ENCODE assay signal across 20 cellular contexts in the genomic region with DNA sequence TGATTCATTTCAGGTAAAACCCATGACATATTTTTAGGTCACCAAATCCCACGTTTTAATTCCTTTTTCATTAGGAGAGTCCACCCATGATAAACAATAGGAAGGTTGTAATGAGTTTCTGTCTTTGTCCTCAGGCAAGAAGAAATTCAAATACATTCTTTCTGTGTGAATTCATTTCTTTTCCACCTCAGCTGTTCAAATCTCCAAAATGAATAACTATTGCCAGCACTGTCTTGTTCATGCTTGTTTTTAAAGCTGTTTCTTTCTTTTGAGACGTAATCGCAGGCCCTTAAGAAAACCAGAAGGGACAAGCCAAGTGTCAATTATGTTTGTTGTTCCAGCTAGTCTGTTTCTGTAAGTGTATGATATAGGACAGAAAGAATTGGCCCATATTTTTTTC. TPM values are rescaled to one million over a fixed set of nuclear protein-coding genes. Genes with fewer than 3 reads are reported as not detected.
A peak's percentile ranks its signal among the peaks of the same experiment; 100 is the strongest.
DNase-seq lines count a peak whose midpoint lies in the region; ATAC-seq and TF ChIP-seq lines count a peak whose summit lies in the region.
"Had no signal": no experiment of that assay in that cellular context is flagged by ENCODE, and none has a peak within 500 bp of the region (broad histone marks: within the 10 kb centered on the region; RNA-seq: fewer than 3 reads in every experiment).

No MANE protein-coding gene starts in this region.

- TF ChIP-seq CTCF in foreskin keratinocyte (conservative IDR thresholded peaks at IDR 0.05) (no peak), suprapubic skin (IDR thresholded peaks at IDR 0.05) (no peak), PC-3 (conservative IDR thresholded peaks at IDR 0.05; ENCODE audit: low read depth, low read length) (no peak)

- DNase-seq in SK-MEL-5 (ENCODE audit: low read depth, low spot score) (peak; percentile 28), dedifferentiated amniotic fluid mesenchymal stem cell (ENCODE audit: extremely low spot score) (peak; percentile 17), foreskin keratinocyte (peak; percentile 94 to 96), suprapubic skin (ENCODE audit: low spot score in 2 of 2) (no peak), occipital lobe (lab: John Stamatoyannopoulos, UW) (no peak), iPS-NIHi7 (ENCODE audit: extremely low spot score) (no peak), PC-3 (no peak)
- DNase-seq: Caco-2; DMS153; MM.1S; NCI-H1092 treated with DMSO at 0.1 percent for 48 hours; NCI-H2107; NCI-H69; NK-92 treated with Interleukin-12 subunit alpha and Interleukin-12 subunit beta, amount 100 ng/mL, for 24 hours had no signal

- H3K27ac ChIP-seq in foreskin keratinocyte (peak overlapping the region; percentile 93), suprapubic skin (peak overlapping the region; percentile 31), PC-3 (ENCODE audit: low read length) (no peak overlapping the region)
- H3K27ac ChIP-seq: SJSA1 had no signal

- H4K20me1 ChIP-seq in PC-3 (ENCODE audit: low read length) = no peaks in the 10 kb centered on the region

- no peak overlapping the region for H2AFZ ChIP-seq in PC-3 (ENCODE audit: low read length)

- no TSS peak for BruUV-seq in PC-3 (replicated peaks; lab: Mats Ljungman, UMichigan)

- no peak for TF ChIP-seq EP300 in suprapubic skin (IDR thresholded peaks at IDR 0.05)

- peaks cover 19% of the 10 kb centered on the region for H3K4me1 ChIP-seq in foreskin keratinocyte
- H3K4me1 ChIP-seq in suprapubic skin = peaks cover 6% of the 10 kb centered on the region
- H3K4me1 ChIP-seq in PC-3 (ENCODE audit: insufficient read depth, low read length) = no peaks in the 10 kb centered on the region
- H3K4me1 ChIP-seq: Caco-2, SJSA1 had no signal

- WGBS in suprapubic skin = 25% methylated on average over 3 of the region's 3 CpGs

- ATAC-seq in foreskin keratinocyte (peak; percentile 78), GM18519 (IDR thresholded peaks at IDR 0.05; ENCODE audit: low FRiP score, unreplicated experiment) (no peak), PC-3 (no peak)

- no peak for TF ChIP-seq POLR2A in suprapubic skin (IDR thresholded peaks at IDR 0.05)

- no peak overlapping the region for H3K4me2 ChIP-seq in PC-3 (ENCODE audit: low read length)

- no peaks in the 10 kb centered on the region for H3K79me2 ChIP-seq in PC-3 (ENCODE audit: low read length)

- no peaks in the 10 kb centered on the region for H3K9me3 ChIP-seq in suprapubic skin
- H3K9me3 ChIP-seq in PC-3 (ENCODE audit: low read length) = no peaks in the 10 kb centered on the region
- H3K9me3 ChIP-seq: Caco-2, HAP-1, SJSA1 had no signal

- no peaks in the 10 kb centered on the region for H3F3A ChIP-seq in PC-3 (ENCODE audit: low read length, unreplicated experiment)

- POLR2A ChIA-PET in PC-3 (lab: Charles Lee; ENCODE audit: unreplicated experiment) = no interaction called here

- H3K9me2 ChIP-seq in PC-3 (replicated peaks; ENCODE audit: low read length) = no peaks in the 10 kb centered on the region

- intact Hi-C loops in PC-3 (cut with micrococcal nuclease) = no loop called here

- no peak overlapping the region for H3K9ac ChIP-seq in PC-3 (ENCODE audit: low read length)

- H3K4me3 ChIP-seq in suprapubic skin = no peak overlapping the region
- H3K4me3 ChIP-seq in PC-3 (ENCODE audit: low read length) = no peak overlapping the region
- H3K4me3 ChIP-seq: HAP-1, SJSA1 had no signal

- no peaks in the 10 kb centered on the region for H3K27me3 ChIP-seq in foreskin keratinocyte
- H3K27me3 ChIP-seq in suprapubic skin = no peaks in the 10 kb centered on the region
- H3K27me3 ChIP-seq in PC-3 (ENCODE audit: low read length) = no peaks in the 10 kb centered on the region
- H3K27me3 ChIP-seq: SJSA1 had no signal

- in situ Hi-C loops in SK-MEL-5 (cut with HindIII; ENCODE audit: low pct_unique_long_range_greater_than_20kb, low sequenced_read_pairs) = no loop called here

- CTCF ChIA-PET in PC-3 (lab: Charles Lee) = no interaction called here

- H3K36me3 ChIP-seq in suprapubic skin = no peaks in the 10 kb centered on the region
- H3K36me3 ChIP-seq in PC-3 (ENCODE audit: low read depth, low read length) = no peaks in the 10 kb centered on the region
- H3K36me3 ChIP-seq: HAP-1, SJSA1 had no signal

RNA-seq across cellular contexts. Expression of gene MMP27, which starts 20.3 kb away (rescaled TPM):
- total RNA-seq in SK-MEL-5 (2014; rRNA removed; shearing (Covaris generic)) = not detected in 2 replicates
- polyA plus RNA-seq in SK-MEL-5 (2015; cell fraction: cytosol; rRNA removed) = not detected in 2 replicates
- not detected in 2 replicates for polyA plus RNA-seq in SK-MEL-5 (2015; cell fraction: nucleus; rRNA removed)
- total RNA-seq in foreskin keratinocyte (not detected in 2 replicates), suprapubic skin (under 1 TPM in 1 of 4 donors, not detected in 3; 0.65 TPM), occipital lobe (not detected), PC-3 (2014; rRNA removed) (not detected in 2 replicates)
- not detected in 2 replicates for polyA plus RNA-seq in foreskin keratinocyte
- total RNA-seq: Caco-2, HT-29, OCI-LY7, RPMI7951, SJSA1 had no signal

RNA-seq across cellular contexts. Expression of gene MMP8, which starts 39.4 kb away (rescaled TPM):
- 30.1 and 31.6 TPM in 2 replicates for total RNA-seq in SK-MEL-5 (2014; rRNA removed; shearing (Covaris generic))
- 31.7 and 40.4 TPM in 2 replicates for polyA plus RNA-seq in SK-MEL-5 (2015; cell fraction: cytosol; rRNA removed)
- polyA plus RNA-seq in SK-MEL-5 (2015; cell fraction: nucleus; rRNA removed) = 21.8 and 31.8 TPM in 2 replicates
- total RNA-seq in foreskin keratinocyte (not detected in 2 replicates), suprapubic skin (under 1 TPM in 1 of 4 donors, not detected in 3; 0.15 TPM), occipital lobe (0.16 TPM), PC-3 (2014; rRNA removed) (not detected in 2 replicates)
- polyA plus RNA-seq in foreskin keratinocyte = not detected in 2 replicates
- total RNA-seq: Caco-2, HT-29, OCI-LY7, SJSA1 had no signal

Comparison
In these comparisons a context has a peak if more than half of its experiments do, and no peak if none do; other contexts are left out.
1. DNase-seq: peak in SK-MEL-5 (single experiment), dedifferentiated amniotic fluid mesenchymal stem cell (single experiment) and foreskin keratinocyte (2 of 2); none in suprapubic skin (0 of 2), occipital lobe (single experiment), iPS-NIHi7 (single experiment) and PC-3 (single experiment).
2. RNA of gene MMP8, which starts 39.4 kb away (total RNA-seq): 30.1 to 31.6 TPM in SK-MEL-5; 0.16 TPM in occipital lobe (single experiment), 0.15 TPM in suprapubic skin, not detected in foreskin keratinocyte and not detected in PC-3; every median in the first group is over 10 times any median in the second.